In genomic region chr20:44981736-44982406, GRCh38 we compare ENCODE assay signal across 20 cellular contexts. TPM values are rescaled to one million over a fixed set of nuclear protein-coding genes. Genes with fewer than 3 reads are reported as not detected.
DNase-seq lines count a peak whose midpoint lies in the region; ATAC-seq lines count a peak whose summit lies in the region.
"Had no signal": no experiment of that assay in that cellular context is flagged by ENCODE, and none has a peak within 500 bp of the region (broad histone marks: within the 10 kb centered on the region; RNA-seq: fewer than 3 reads in every experiment).

No MANE protein-coding gene starts in this region.

- H3K9me3 Mint-ChIP-seq in activated T-cell treated with anti-CD3 and anti-CD28 coated beads, Interleukin-2, amount 50 U/mL, for 24 hours, result no peaks in the 10 kb centered on the region
- H3K9me3 Mint-ChIP-seq in CD8-positive, alpha-beta memory T cell, result no peaks in the 10 kb centered on the region
- no peaks in the 10 kb centered on the region for H3K9me3 Mint-ChIP-seq in activated T-helper 17 cell treated with anti-CD3 and anti-CD28 coated beads, Interleukin-2, amount 50 U/mL, for 72 hours
- no peaks in the 10 kb centered on the region for H3K9me3 Mint-ChIP-seq in naive thymus-derived CD8-positive, alpha-beta T cell

- DNase-seq in activated T-cell treated with anti-CD3 and anti-CD28 coated beads, Interleukin-2, amount 50 U/mL, for 24 hours, result no peak
- DNase-seq in activated T-cell treated with anti-CD3 and anti-CD28 coated beads, Interleukin-2, amount 50 U/mL, for 48 hours, result no peak
- DNase-seq in CD8-positive, alpha-beta memory T cell, result no peak
- no peak for DNase-seq in naive thymus-derived CD8-positive, alpha-beta T cell
- DNase-seq in SHP77 treated with DMSO at 0.1 percent for 48 hours (lab: John Stamatoyannopoulos, UW) (no peak), NCI-H2107 treated with DMSO at 0.1 percent for 48 hours (lab: John Stamatoyannopoulos, UW; ENCODE audit: unreplicated experiment) (no peak), AG08395 (ENCODE audit: low spot score) (no peak)
- DNase-seq: ACHN; activated gamma-delta T cell; cerebellar nuclear complex; DMS53; effector CD8-positive, alpha-beta T cell; GF-D8; mammary epithelial cell; NCI-H1417; NCI-H510A; sigmoid colon; thyroid gland had no signal

- POLR2A ChIA-PET in CD8-positive, alpha-beta memory T cell (lab: Charles Lee), result interaction anchor here (0.5 to 0.7 kb wide), 2 partner anchors 11 to 13 kb away, joined by 4 to 12 read pairs; no protein-coding TSS in a partner anchor
- POLR2A ChIA-PET in naive thymus-derived CD8-positive, alpha-beta T cell (lab: Charles Lee), result interaction anchor here (0.6 to 8.0 kb wide), 7 partner anchors 11 to 336 kb away, joined by 3 to 196 read pairs (median 6); partner anchors contain the start of genes STK4 and TOMM34

- H3K27ac ChIP-seq in CD8-positive, alpha-beta memory T cell (ENCODE audit: low read depth, low read length), result no peak overlapping the region
- H3K27ac ChIP-seq: sigmoid colon, thyroid gland had no signal

- H3K4me1 ChIP-seq in CD8-positive, alpha-beta memory T cell (ENCODE audit: insufficient read depth, low read length), result peaks cover 94% of the 10 kb centered on the region
- H3K4me1 ChIP-seq: thyroid gland had no signal

- peaks cover 94% of the 10 kb centered on the region for H3K36me3 Mint-ChIP-seq in activated T-cell treated with anti-CD3 and anti-CD28 coated beads, Interleukin-2, amount 50 U/mL, for 24 hours (ENCODE audit: low read depth)
- H3K36me3 Mint-ChIP-seq in CD8-positive, alpha-beta memory T cell, result peaks cover 13 to 83% (median 23%) of the 10 kb centered on the region in 3 donors
- H3K36me3 Mint-ChIP-seq in activated T-helper 17 cell treated with anti-CD3 and anti-CD28 coated beads, Interleukin-2, amount 50 U/mL, for 72 hours (ENCODE audit: low read depth), result peaks cover 98% of the 10 kb centered on the region
- peaks cover 16 to 79% (median 29%) of the 10 kb centered on the region in 3 donors for H3K36me3 Mint-ChIP-seq in naive thymus-derived CD8-positive, alpha-beta T cell

- peaks cover 82% of the 10 kb centered on the region for H3K4me1 Mint-ChIP-seq in activated T-cell treated with anti-CD3 and anti-CD28 coated beads, Interleukin-2, amount 50 U/mL, for 24 hours (ENCODE audit: low read depth)
- H3K4me1 Mint-ChIP-seq in CD8-positive, alpha-beta memory T cell, result peaks cover 72 to 92% (median 89%) of the 10 kb centered on the region in 3 donors
- peaks cover 54% of the 10 kb centered on the region for H3K4me1 Mint-ChIP-seq in activated T-helper 17 cell treated with anti-CD3 and anti-CD28 coated beads, Interleukin-2, amount 50 U/mL, for 72 hours
- H3K4me1 Mint-ChIP-seq in naive thymus-derived CD8-positive, alpha-beta T cell, result peaks cover 36 to 91% (median 76%) of the 10 kb centered on the region in 4 donors

- peak; percentile 69 for ATAC-seq in activated T-helper 17 cell treated with anti-CD3 and anti-CD28 coated beads, Interleukin-2, amount 50 U/mL, for 72 hours (replicated peaks)
- no peak for ATAC-seq in naive thymus-derived CD8-positive, alpha-beta T cell
- ATAC-seq: SK-N-SH treated with all-trans-retinoic acid at 6 μM for 48 hours had no signal

- H3K27me3 Mint-ChIP-seq in activated T-cell treated with anti-CD3 and anti-CD28 coated beads, Interleukin-2, amount 50 U/mL, for 24 hours, result no peaks in the 10 kb centered on the region
- no peaks in the 10 kb centered on the region for H3K27me3 Mint-ChIP-seq in CD8-positive, alpha-beta memory T cell
- no peaks in the 10 kb centered on the region for H3K27me3 Mint-ChIP-seq in activated T-helper 17 cell treated with anti-CD3 and anti-CD28 coated beads, Interleukin-2, amount 50 U/mL, for 72 hours
- H3K27me3 Mint-ChIP-seq in naive thymus-derived CD8-positive, alpha-beta T cell, result no peaks in the 10 kb centered on the region

- H3K9me3 ChIP-seq in CD8-positive, alpha-beta memory T cell (ENCODE audit: low read length), result no peaks in the 10 kb centered on the region
- H3K9me3 ChIP-seq: sigmoid colon, thyroid gland had no signal

- no peak overlapping the region for H3K4me3 ChIP-seq in CD8-positive, alpha-beta memory T cell (ENCODE audit: low read length)
- H3K4me3 ChIP-seq: sigmoid colon, thyroid gland had no signal

- peaks cover 51% of the 10 kb centered on the region for H3K36me3 ChIP-seq in CD8-positive, alpha-beta memory T cell (ENCODE audit: insufficient read depth, low read length)

- peak overlapping the region; percentile 97 for H3K27ac Mint-ChIP-seq in activated T-cell treated with anti-CD3 and anti-CD28 coated beads, Interleukin-2, amount 50 U/mL, for 24 hours
- H3K27ac Mint-ChIP-seq in CD8-positive, alpha-beta memory T cell, result peak overlapping the region; percentile 79 to 99 (median 92)
- peak overlapping the region; percentile 96 for H3K27ac Mint-ChIP-seq in activated T-helper 17 cell treated with anti-CD3 and anti-CD28 coated beads, Interleukin-2, amount 50 U/mL, for 72 hours
- peak overlapping the region; percentile 93 to 98 (median 96) for H3K27ac Mint-ChIP-seq in naive thymus-derived CD8-positive, alpha-beta T cell

- no peak overlapping the region for H3K4me3 Mint-ChIP-seq in activated T-cell treated with anti-CD3 and anti-CD28 coated beads, Interleukin-2, amount 50 U/mL, for 24 hours
- H3K4me3 Mint-ChIP-seq in CD8-positive, alpha-beta memory T cell, result peak overlapping the region in 2 of 7 donors; percentile 39 to 42
- no peak overlapping the region for H3K4me3 Mint-ChIP-seq in activated T-helper 17 cell treated with anti-CD3 and anti-CD28 coated beads, Interleukin-2, amount 50 U/mL, for 72 hours
- H3K4me3 Mint-ChIP-seq in naive thymus-derived CD8-positive, alpha-beta T cell, result peak overlapping the region in 8 of 10 donors; percentile 5 to 82 (median 40)

- CTCF ChIA-PET in CD8-positive, alpha-beta memory T cell (lab: Charles Lee), result interaction anchor here (0.6 to 2.6 kb wide), 3 partner anchors 15 to 310 kb away, joined by 3 to 7 read pairs (median 3); partner anchors contain the start of gene STK4

- H3K27me3 ChIP-seq in CD8-positive, alpha-beta memory T cell (ENCODE audit: insufficient read depth, low read length, poor library complexity, severe bottlenecking), result no peaks in the 10 kb centered on the region
- H3K27me3 ChIP-seq: sigmoid colon, thyroid gland had no signal

RNA-seq across cellular contexts. Expression of gene STK4, which starts 15.6 kb away (rescaled TPM):
- 100 to 1,000 TPM; 200 to 210 TPM for total RNA-seq in CD8-positive, alpha-beta memory T cell
- polyA plus RNA-seq in CD8-positive, alpha-beta memory T cell, result 192 TPM
- total RNA-seq in activated T-helper 17 cell treated with anti-CD3 and anti-CD28 coated beads, Interleukin-2, amount 50 U/mL, for 72 hours, result 100 to 1,000 TPM; 168 to 215 TPM
- total RNA-seq in naive thymus-derived CD8-positive, alpha-beta T cell, result 100 to 1,000 TPM; 342 to 354 TPM
- 100 to 1,000 TPM; 178 to 192 (median 188) TPM for polyA plus RNA-seq in naive thymus-derived CD8-positive, alpha-beta T cell

RNA-seq across cellular contexts. Expression of gene TOMM34, which starts 21.7 kb away (rescaled TPM):
- total RNA-seq in CD8-positive, alpha-beta memory T cell, result 10 to 100 TPM; 75.4 to 76.8 TPM
- polyA plus RNA-seq in CD8-positive, alpha-beta memory T cell, result 21.0 TPM
- 10 to 100 TPM; 40.1 to 44.8 TPM for total RNA-seq in activated T-helper 17 cell treated with anti-CD3 and anti-CD28 coated beads, Interleukin-2, amount 50 U/mL, for 72 hours
- total RNA-seq in naive thymus-derived CD8-positive, alpha-beta T cell, result 10 to 100 TPM in 1 of 2 experiments, 1 to 10 TPM in 1; 9.3 to 11.0 TPM
- polyA plus RNA-seq in naive thymus-derived CD8-positive, alpha-beta T cell, result 10 to 100 TPM; 12.7 to 27.2 (median 14.5) TPM

Comparison
In these comparisons a context has a peak if more than half of its experiments do, and no peak if none do; other contexts are left out.
1. H3K4me3 Mint-ChIP-seq: peak in naive thymus-derived CD8-positive, alpha-beta T cell (8 of 10); none in activated T-cell treated with anti-CD3 and anti-CD28 coated beads, Interleukin-2, amount 50 U/mL, for 24 hours (single experiment) and activated T-helper 17 cell treated with anti-CD3 and anti-CD28 coated beads, Interleukin-2, amount 50 U/mL, for 72 hours (single experiment).
2. Peak in every context shown above with its lines, with median percentiles within 50 percentile points of each other: H3K27ac Mint-ChIP-seq.